14 cellular contexts compared by ENCODE assay signal in genomic region chr9:14664022-14664421, GRCh38. TPM values are rescaled to one million over a fixed set of nuclear protein-coding genes. Genes with fewer than 3 reads are reported as not detected.
DNase-seq lines count a peak whose midpoint lies in the region; ATAC-seq and TF ChIP-seq lines count a peak whose summit lies in the region.
"Not testable (repeated sequence)": the region's sequence is repeated elsewhere in the genome, so short reads cannot be mapped to it uniquely, and the experiment has no call there.
"Had no signal": no experiment of that assay in that cellular context is flagged by ENCODE, and none has a peak within 500 bp of the region (broad histone marks: within the 10 kb centered on the region; RNA-seq: fewer than 3 reads in every experiment).

No MANE protein-coding gene starts in this region.

- H3K4me3 ChIP-seq in HUES6 (ENCODE audit: low read depth, low read length) = peak overlapping the region; percentile 35; the same call in 1 of the 2 replicates
- peak overlapping the region; percentile 32 for H3K4me3 ChIP-seq in fibroblast of villous mesenchyme (ENCODE audit: low read depth, low read length)

- H3K27me3 Mint-ChIP-seq in WTC11 (ENCODE audit: low read depth) = not testable (repeated sequence)

- POLR2A ChIA-PET in WTC11 (lab: Charles Lee) = not testable (repeated sequence)

- not testable (repeated sequence) for DNase-seq in WTC11 (ENCODE audit: low spot score); fibroblast of villous mesenchyme (ENCODE audit: low read depth)

- H3K9ac ChIP-seq in ES-I3 (ENCODE audit: low read depth, low read length) = peak overlapping the region; percentile 42; the same call in 1 of the 2 replicates
- not testable (repeated sequence) for H3K9ac ChIP-seq in HUES6 (ENCODE audit: low read length)

- CTCF ChIA-PET in WTC11 (lab: Charles Lee) = interaction anchor here (1.0 kb wide), 1 partner anchor 187 kb away, joined by 4 read pairs; no protein-coding TSS in a partner anchor

- not testable (repeated sequence) for H3K36me3 ChIP-seq in ES-I3 (ENCODE audit: insufficient read depth, low read length); HUES6 (ENCODE audit: control insufficient read depth, insufficient read depth, low read length)

- H3K4me1 ChIP-seq in ES-I3 (ENCODE audit: insufficient read depth, low read length); HUES6 (ENCODE audit: control insufficient read depth, insufficient read depth, low read length): not testable (repeated sequence)

- H3K4me3 Mint-ChIP-seq in WTC11 = peak overlapping the region; percentile 25; the same call in 1 of the 2 replicates

- not testable (repeated sequence) for H3K9me3 ChIP-seq in ES-I3 (ENCODE audit: control insufficient read depth, insufficient read depth, low read length); HUES6 (ENCODE audit: control insufficient read depth, insufficient read depth, low read depth, low read length)

- not testable (repeated sequence) for ATAC-seq in WTC11

- H3K27ac ChIP-seq in HUES6 (ENCODE audit: low read depth, low read length) = not testable (repeated sequence)

- H3K27ac Mint-ChIP-seq in WTC11 = not testable (repeated sequence)

- not testable (repeated sequence) for H3K27me3 ChIP-seq in HUES6 (ENCODE audit: control insufficient read depth, insufficient read depth, low read length)

- not testable (repeated sequence) for H3K4me1 Mint-ChIP-seq in WTC11

- not testable (repeated sequence) for TF ChIP-seq CTCF in WTC11 (IDR thresholded peaks at IDR 0.05); fibroblast of villous mesenchyme (IDR thresholded peaks at IDR 0.05; ENCODE audit: insufficient read depth, low read depth, low read length)

- H3K36me3 Mint-ChIP-seq in WTC11 = not testable (repeated sequence)

- not testable (repeated sequence) for H3K9me3 Mint-ChIP-seq in WTC11

RNA-seq across cellular contexts. Expression of gene ZDHHC21, which starts 29.2 kb away (rescaled TPM):
- 6.0 to 7.3 TPM (median 6.7 TPM) in 3 replicates for total RNA-seq in WTC11 (2021)
- total RNA-seq in fibroblast of villous mesenchyme = 9.3 and 17.3 TPM in 2 replicates

RNA-seq across cellular contexts. Expression of gene CER1, which starts 58.5 kb away (rescaled TPM):
- total RNA-seq in WTC11 (2021) = 2.4 to 4.1 TPM (median 3.7 TPM) in 3 replicates
- total RNA-seq in fibroblast of villous mesenchyme = not detected in 2 replicates
- total RNA-seq: A172; B cell; Caco-2; Calu3; CD4-positive, alpha-beta memory T cell; CD4-positive, alpha-beta T cell; CD4-positive, CD25-positive, alpha-beta regulatory T cell; CD8-positive, alpha-beta memory T cell; CD8-positive, alpha-beta T cell; Daoy had no signal
